ENCODE assay signal across 8 cellular contexts in genomic region chr19:37778613-37779138, GRCh38. TPM values are rescaled to one million over a fixed set of nuclear protein-coding genes. Genes with fewer than 3 reads are reported as not detected.
DNase-seq lines count a peak whose midpoint lies in the region; ATAC-seq and TF ChIP-seq lines count a peak whose summit lies in the region.

No MANE protein-coding gene starts in this region.

- no peak overlapping the region for H2BK120ac ChIP-seq in mesenchymal stem cell (ENCODE audit: low read depth, low read length)

- H3K4me3 Mint-ChIP-seq in T-helper 2 cell treated with Interferon-gamma antibody and Interleukin-4, amounts not matched to agents 5 μg/mL and 100 μg/mL, for 36 hours, result peak overlapping the region; percentile 93

- ATAC-seq in GM19351 (IDR thresholded peaks at IDR 0.05; ENCODE audit: unreplicated experiment) (no peak), GM19463 (IDR thresholded peaks at IDR 0.05; ENCODE audit: unreplicated experiment) (no peak)

- intact Hi-C loops in uterus (cut with DNase I; ENCODE audit: low total_unique reads), result no loop called here

- H2AK5ac ChIP-seq in mesenchymal stem cell (ENCODE audit: low read length, severe bottlenecking), result no peak overlapping the region

- H3K27ac ChIP-seq in caudate nucleus (ENCODE audit: low read depth, low read length) (peak overlapping the region; percentile 79), mesenchymal stem cell (ENCODE audit: low read length, poor library complexity, severe bottlenecking) (no peak overlapping the region), uterus (peak overlapping the region; percentile 73 to 85)

- H3K79me1 ChIP-seq in mesenchymal stem cell (replicated peaks; ENCODE audit: low read length, poor library complexity, severe bottlenecking), result peaks cover 3% of the 10 kb centered on the region

- no peak for TF ChIP-seq CTCF in Loucy (conservative IDR thresholded peaks at IDR 0.05; ENCODE audit: low read length)
- no peak for TF ChIP-seq CTCF in uterus (IDR thresholded peaks at IDR 0.05)

- H3K4me2 ChIP-seq in Loucy (ENCODE audit: low read depth, low read length, poor library complexity, severe bottlenecking) (peak overlapping the region; percentile 91), mesenchymal stem cell (ENCODE audit: low read length, poor library complexity, severe bottlenecking) (peak overlapping the region; percentile 88)

- H3K4me3 ChIP-seq in Loucy (ENCODE audit: low read length, poor library complexity, severe bottlenecking) (peak overlapping the region; percentile 97), mesenchymal stem cell (ENCODE audit: insufficient read depth in 1 of 2, low read depth in 1 of 2, low read length in 2 of 2) (peak overlapping the region; percentile 79 to 93), uterus (peak overlapping the region; percentile 54 to 65)

- H2BK15ac ChIP-seq in mesenchymal stem cell (ENCODE audit: low read depth, poor library complexity, severe bottlenecking), result peak overlapping the region; percentile 12

- H3K36me3 Mint-ChIP-seq in T-helper 2 cell treated with Interferon-gamma antibody and Interleukin-4, amounts not matched to agents 5 μg/mL and 100 μg/mL, for 36 hours (ENCODE audit: low read depth), result peaks cover 27% of the 10 kb centered on the region

- no peaks in the 10 kb centered on the region for H3K9me2 ChIP-seq in Loucy (replicated peaks; ENCODE audit: low read depth, low read length)

- H3K79me2 ChIP-seq in Loucy (ENCODE audit: insufficient read depth, low read length), result peaks cover 8% of the 10 kb centered on the region

- no peak for DNase-seq in T-helper 2 cell treated with Interferon-gamma antibody and Interleukin-4, amounts not matched to agents 5 μg/mL and 100 μg/mL, for 36 hours (ENCODE audit: low spot score)
- DNase-seq in T-helper 2 cell, result no peak
- DNase-seq in caudate nucleus (lab: John Stamatoyannopoulos, UW), result peak in 10 of 61 donors; percentile 10 to 77 (median 38)
- DNase-seq in mesenchymal stem cell, result peak; percentile 16
- no peak for DNase-seq in uterus

- peak overlapping the region; percentile 26 to 85 for H3K18ac ChIP-seq in mesenchymal stem cell (ENCODE audit: low read depth in 1 of 2, low read length in 2 of 2)

- H3K4me1 ChIP-seq in Loucy (ENCODE audit: insufficient read depth, low read length, poor library complexity, severe bottlenecking), result peaks cover 4% of the 10 kb centered on the region
- peaks cover 2% of the 10 kb centered on the region for H3K4me1 ChIP-seq in mesenchymal stem cell (ENCODE audit: control insufficient read depth, insufficient read depth, low read depth, low read length)
- no peaks in the 10 kb centered on the region for H3K4me1 ChIP-seq in uterus

- H4K20me1 ChIP-seq in Loucy (ENCODE audit: insufficient read depth, low read length, poor library complexity, severe bottlenecking), result no peaks in the 10 kb centered on the region

- H2BK5ac ChIP-seq in mesenchymal stem cell (ENCODE audit: low read depth, low read length, poor library complexity, severe bottlenecking), result no peak overlapping the region

- 32% methylated on average over 4 of the region's 8 CpGs for WGBS in mesenchymal stem cell

- no peaks in the 10 kb centered on the region for H3K27me3 ChIP-seq in Loucy (ENCODE audit: insufficient read depth, low read length, poor library complexity, severe bottlenecking)
- no peaks in the 10 kb centered on the region for H3K27me3 ChIP-seq in mesenchymal stem cell (ENCODE audit: control insufficient read depth in 1 of 2, insufficient read depth in 1 of 2, low read length in 2 of 2)
- H3K27me3 ChIP-seq in uterus, result no peaks in the 10 kb centered on the region

- H4K8ac ChIP-seq in mesenchymal stem cell (ENCODE audit: low read length), result peak overlapping the region; percentile 99

- no peaks in the 10 kb centered on the region for H3K27me3 Mint-ChIP-seq in T-helper 2 cell treated with Interferon-gamma antibody and Interleukin-4, amounts not matched to agents 5 μg/mL and 100 μg/mL, for 36 hours (ENCODE audit: low read depth)

- no peak overlapping the region for H3K14ac ChIP-seq in mesenchymal stem cell (ENCODE audit: low read length in 2 of 2)

- H3F3A ChIP-seq in Loucy (ENCODE audit: low read depth), result no peaks in the 10 kb centered on the region

- H3K27ac Mint-ChIP-seq in T-helper 2 cell treated with Interferon-gamma antibody and Interleukin-4, amounts not matched to agents 5 μg/mL and 100 μg/mL, for 36 hours, result peak overlapping the region; percentile 84

- peaks cover 5% of the 10 kb centered on the region for H3K4me1 Mint-ChIP-seq in T-helper 2 cell treated with Interferon-gamma antibody and Interleukin-4, amounts not matched to agents 5 μg/mL and 100 μg/mL, for 36 hours (ENCODE audit: low read depth)

- peak overlapping the region; percentile 44 for H4K91ac ChIP-seq in mesenchymal stem cell (ENCODE audit: low read length)

- no peak overlapping the region for H2BK12ac ChIP-seq in mesenchymal stem cell (ENCODE audit: low read length in 2 of 2)

- no peak overlapping the region for H3K23ac ChIP-seq in mesenchymal stem cell (ENCODE audit: low read length in 2 of 2)

- H3K9ac ChIP-seq in Loucy (ENCODE audit: low read depth, low read length, poor library complexity, severe bottlenecking), result peak overlapping the region; percentile 84
- peak overlapping the region; percentile 87 for H3K9ac ChIP-seq in mesenchymal stem cell (ENCODE audit: low read length)

- H3K9me3 ChIP-seq in Loucy (ENCODE audit: insufficient read depth, low read depth, low read length) (no peaks in the 10 kb centered on the region), mesenchymal stem cell (ENCODE audit: control insufficient read depth, low read length) (peaks cover 8% of the 10 kb centered on the region), uterus (no peaks in the 10 kb centered on the region)

- peak overlapping the region; percentile 99 for H2AFZ ChIP-seq in Loucy (ENCODE audit: low read length)
- peak overlapping the region; percentile 78 for H2AFZ ChIP-seq in mesenchymal stem cell (ENCODE audit: low read depth, low read length)

- peak overlapping the region; percentile 27 to 96 for H3K4ac ChIP-seq in mesenchymal stem cell (ENCODE audit: low read depth in 1 of 2, low read length in 2 of 2)

- H3K9me3 Mint-ChIP-seq in T-helper 2 cell treated with Interferon-gamma antibody and Interleukin-4, amounts not matched to agents 5 μg/mL and 100 μg/mL, for 36 hours, result peaks cover 43% of the 10 kb centered on the region

- H3K36me3 ChIP-seq in Loucy (ENCODE audit: insufficient read depth, low read length), result no peaks in the 10 kb centered on the region
- H3K36me3 ChIP-seq in mesenchymal stem cell (ENCODE audit: control insufficient read depth in 1 of 2, insufficient read depth in 2 of 2, low read depth in 1 of 2, low read length in 2 of 2), result no peaks in the 10 kb centered on the region
- H3K36me3 ChIP-seq in uterus, result no peaks in the 10 kb centered on the region

- TF ChIP-seq POLR2A in uterus (IDR thresholded peaks at IDR 0.05), result no peak

RNA-seq across cellular contexts. Expression of gene ZNF573, which starts 0.7 kb away (rescaled TPM):
- 1.6 TPM for polyA plus RNA-seq in mesenchymal stem cell (2013, experiment 1 of 2)
- 2.7 TPM for polyA plus RNA-seq in mesenchymal stem cell (2013, experiment 2 of 2)
- total RNA-seq in uterus, result 10 to 100 TPM in 2 of 4 donors, 1 to 10 TPM in 2; 1.2 to 35.1 (median 7.9) TPM

RNA-seq across cellular contexts. Expression of gene ZNF607, which starts 59.1 kb away (rescaled TPM):
- polyA plus RNA-seq in mesenchymal stem cell (2013, experiment 1 of 2), result 1.7 TPM
- 1.9 TPM for polyA plus RNA-seq in mesenchymal stem cell (2013, experiment 2 of 2)
- 10 to 100 TPM in 3 of 4 donors, 1 to 10 TPM in 1; 3.3 to 42.6 (median 18.7) TPM for total RNA-seq in uterus
